In the genomic region with DNA sequence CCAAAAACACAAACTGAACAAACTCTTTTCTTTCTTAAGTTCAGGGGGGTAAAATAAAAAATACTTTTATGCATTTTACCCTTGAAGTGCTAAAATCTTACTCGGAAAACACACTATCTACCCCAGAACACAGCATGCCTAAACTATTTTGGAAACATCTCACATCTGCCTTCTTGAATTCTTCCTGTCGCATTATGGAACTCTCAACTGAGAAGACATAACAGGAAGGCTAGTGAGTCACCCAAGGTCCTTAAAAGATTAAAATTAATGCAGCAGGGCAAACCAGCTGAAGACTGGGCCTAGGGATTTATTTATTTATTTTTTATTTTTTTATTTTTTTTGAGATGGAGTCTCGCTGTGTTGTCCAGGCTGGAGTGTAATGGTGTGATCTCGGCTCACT, we compare ENCODE assay signal across 19 cellular contexts.
DNase-seq lines count a peak whose midpoint lies in the region; ATAC-seq and TF ChIP-seq lines count a peak whose summit lies in the region.
"Had no signal": no experiment of that assay in that cellular context is flagged by ENCODE, and none has a peak within 500 bp of the region (broad histone marks: within the 10 kb centered on the region; RNA-seq: fewer than 3 reads in every experiment).

No MANE protein-coding gene starts in this region.

- H3K4me3 ChIP-seq in AG10803 (ENCODE audit: low read length) = no peak overlapping the region
- H3K4me3 ChIP-seq in cardiac fibroblast (replicated peaks in 1 of 2; ENCODE audit: low read depth in 2 of 2, low read length in 2 of 2) = no peak overlapping the region
- no peak overlapping the region for H3K4me3 ChIP-seq in foreskin fibroblast (ENCODE audit: low read depth in 1 of 2, low read length in 2 of 2)
- no peak overlapping the region for H3K4me3 ChIP-seq in colonic mucosa
- H3K4me3 ChIP-seq: HAP-1, K562 had no signal

- peaks cover 10% of the 10 kb centered on the region for H3K36me3 Mint-ChIP-seq in HFFc6 (ENCODE audit: low read depth)
- H3K36me3 Mint-ChIP-seq: CD4-positive, CD25-positive, alpha-beta regulatory T cell had no signal

- H3K27ac Mint-ChIP-seq in HFFc6 = peak overlapping the region; percentile 2; the same call in 1 of the 2 replicates
- H3K27ac Mint-ChIP-seq: CD4-positive, CD25-positive, alpha-beta regulatory T cell had no signal

- ATAC-seq in HG02759 (IDR thresholded peaks at IDR 0.05; ENCODE audit: unreplicated experiment) = no peak
- ATAC-seq in GM18870 (IDR thresholded peaks at IDR 0.05; ENCODE audit: unreplicated experiment) = no peak
- ATAC-seq: K562 had no signal

- H3K9me3 Mint-ChIP-seq in HFFc6 = no peaks in the 10 kb centered on the region

- no peaks in the 10 kb centered on the region for H3K4me1 ChIP-seq in colonic mucosa
- H3K4me1 ChIP-seq: BE2C, Caco-2 had no signal

- H3K4me3 Mint-ChIP-seq in HFFc6 = no peak overlapping the region

- H3K27ac ChIP-seq in colonic mucosa = no peak overlapping the region

- intact Hi-C loops in colonic mucosa (cut with DNase I) = no loop called here

- peak; percentile 60 for DNase-seq in AG10803 (ENCODE audit: low read depth)
- peak; percentile 42 for DNase-seq in HFFc6
- DNase-seq in cardiac fibroblast (ENCODE audit: low read depth in 2 of 2) = peak; percentile 45 to 61
- peak; percentile 23 to 50 for DNase-seq in foreskin fibroblast
- no peak for DNase-seq in HUDEP-2 (lab: John Stamatoyannopoulos, UW; ENCODE audit: unreplicated experiment in 76 of 76)
- no peak for DNase-seq in colonic mucosa
- DNase-seq: BE2C; Caco-2; CD4-positive, CD25-positive, alpha-beta regulatory T cell; MV-4-11; NCI-H1694 treated with DMSO at 0.1 percent for 48 hours; NCI-H2107; NCI-H345; NCI-H524 treated with DMSO at 0.1 percent for 48 hours; SHP77 had no signal

- H3K27me3 Mint-ChIP-seq in HFFc6 (ENCODE audit: insufficient read depth) = no peaks in the 10 kb centered on the region

- peaks cover 31% of the 10 kb centered on the region for H3K4me1 Mint-ChIP-seq in HFFc6 (ENCODE audit: low read depth)

- TF ChIP-seq CTCF in AG10803 (conservative IDR thresholded peaks at IDR 0.05; ENCODE audit: low read length) = no peak
- TF ChIP-seq CTCF in HFFc6 (IDR thresholded peaks at IDR 0.05) = no peak
- TF ChIP-seq CTCF in cardiac fibroblast (IDR thresholded peaks at IDR 0.05; ENCODE audit: low read depth, low read length) = no peak
- no peak for TF ChIP-seq CTCF in foreskin fibroblast (IDR thresholded peaks at IDR 0.05; ENCODE audit: low read depth, low read length)
- no peak for TF ChIP-seq CTCF in colonic mucosa (IDR thresholded peaks at IDR 0.05)

- H3K9me3 ChIP-seq in colonic mucosa = no peaks in the 10 kb centered on the region
- H3K9me3 ChIP-seq: BE2C, Caco-2, HAP-1 had no signal

- no peak overlapping the region for H3K9ac ChIP-seq in colonic mucosa (ENCODE audit: low read depth in 2 of 2, low read length in 2 of 2)

- no peaks in the 10 kb centered on the region for H3K36me3 ChIP-seq in colonic mucosa
- H3K36me3 ChIP-seq: BE2C, HAP-1 had no signal

- no peaks in the 10 kb centered on the region for H3K27me3 ChIP-seq in colonic mucosa
- H3K27me3 ChIP-seq: BE2C had no signal

Comparison
In these comparisons a context has a peak if more than half of its experiments do, and no peak if none do; other contexts are left out.
1. DNase-seq: peak in AG10803 (single experiment), HFFc6 (single experiment), cardiac fibroblast (2 of 2) and foreskin fibroblast (2 of 2); none in HUDEP-2 (0 of 76) and colonic mucosa (single experiment).